In genomic region chr10:80700252-80700651, GRCh38 we compare ENCODE assay signal across 21 cellular contexts.
"Had no signal": no experiment of that assay in that cellular context is flagged by ENCODE, and none has a peak within 500 bp of the region (broad histone marks: within the 10 kb centered on the region; RNA-seq: fewer than 3 reads in every experiment).

No MANE protein-coding gene starts in this region.

- H3K27ac Mint-ChIP-seq: activated CD4-positive, alpha-beta memory T cell treated with anti-CD3 and anti-CD28 coated beads, Interleukin-2, amount 10 ng/mL, durations not matched to agents 7 days and 5 days; activated CD4-positive, alpha-beta T cell treated with anti-CD3 and anti-CD28 coated beads, Interleukin-2, amount 10 ng/mL, durations not matched to agents 7 days and 5 days; activated naive CD4-positive, alpha-beta T cell treated with anti-CD3 and anti-CD28 coated beads, Interleukin-2, amount 10 ng/mL, durations not matched to agents 7 days and 5 days; activated naive CD8-positive, alpha-beta T cell treated with anti-CD3 and anti-CD28 coated beads, Interleukin-2, amount 10 ng/mL, durations not matched to agents 7 days and 5 days; activated T-cell treated with anti-CD3 and anti-CD28 coated beads, Interleukin-2, amount 50 U/mL, for 24 hours; stimulated activated naive CD8-positive, alpha-beta T cell treated with anti-CD3 and anti-CD28 coated beads, Interleukin-15, Interleukin-2, amounts not matched to agents 100 ng/mL and 50 ng/mL, for 24 hours; type B pancreatic cell; WTC11 had no signal

- H3K9me3 Mint-ChIP-seq: activated CD4-positive, alpha-beta memory T cell treated with anti-CD3 and anti-CD28 coated beads, Interleukin-2, amount 10 ng/mL, durations not matched to agents 7 days and 5 days; activated CD4-positive, alpha-beta T cell treated with anti-CD3 and anti-CD28 coated beads, Interleukin-2, amount 10 ng/mL, durations not matched to agents 7 days and 5 days; activated naive CD4-positive, alpha-beta T cell treated with anti-CD3 and anti-CD28 coated beads, Interleukin-2, amount 10 ng/mL, durations not matched to agents 7 days and 5 days; activated naive CD8-positive, alpha-beta T cell treated with anti-CD3 and anti-CD28 coated beads, Interleukin-2, amount 10 ng/mL, durations not matched to agents 7 days and 5 days; activated T-cell treated with anti-CD3 and anti-CD28 coated beads, Interleukin-2, amount 50 U/mL, for 24 hours; nephron; stimulated activated naive CD8-positive, alpha-beta T cell treated with anti-CD3 and anti-CD28 coated beads, Interleukin-15, Interleukin-2, amounts not matched to agents 100 ng/mL and 50 ng/mL, for 24 hours; type B pancreatic cell; WTC11 had no signal

- DNase-seq: cerebellar nuclear complex had no signal

- H3K4me3 ChIP-seq: ascending aorta, cardiac muscle cell, colonic mucosa, left lung, lower lobe of right lung, mucosa of descending colon, pancreas, prostate gland, skin epidermis, uterus had no signal

- H3K27me3 ChIP-seq: ascending aorta, cardiac muscle cell, colonic mucosa, left lung, pancreas, uterus had no signal

- H3K4me3 Mint-ChIP-seq: activated CD4-positive, alpha-beta memory T cell treated with anti-CD3 and anti-CD28 coated beads, Interleukin-2, amount 10 ng/mL, durations not matched to agents 7 days and 5 days; activated CD4-positive, alpha-beta T cell treated with anti-CD3 and anti-CD28 coated beads, Interleukin-2, amount 10 ng/mL, durations not matched to agents 7 days and 5 days; activated naive CD4-positive, alpha-beta T cell treated with anti-CD3 and anti-CD28 coated beads, Interleukin-2, amount 10 ng/mL, durations not matched to agents 7 days and 5 days; activated naive CD8-positive, alpha-beta T cell treated with anti-CD3 and anti-CD28 coated beads, Interleukin-2, amount 10 ng/mL, durations not matched to agents 7 days and 5 days; activated T-cell treated with anti-CD3 and anti-CD28 coated beads, Interleukin-2, amount 50 U/mL, for 24 hours; brain; nephron; stimulated activated naive CD8-positive, alpha-beta T cell treated with anti-CD3 and anti-CD28 coated beads, Interleukin-15, Interleukin-2, amounts not matched to agents 100 ng/mL and 50 ng/mL, for 24 hours; type B pancreatic cell; WTC11 had no signal

- H3K4me1 ChIP-seq: colonic mucosa, left lung, lower lobe of right lung, pancreas, prostate gland, uterus had no signal

- H3K27ac ChIP-seq: ascending aorta, cardiac muscle cell, colonic mucosa, left lung, lower lobe of right lung, pancreas, prostate gland, skin epidermis, uterus had no signal

- H3K36me3 Mint-ChIP-seq: activated naive CD4-positive, alpha-beta T cell treated with anti-CD3 and anti-CD28 coated beads, Interleukin-2, amount 10 ng/mL, durations not matched to agents 7 days and 5 days; activated naive CD8-positive, alpha-beta T cell treated with anti-CD3 and anti-CD28 coated beads, Interleukin-2, amount 10 ng/mL, durations not matched to agents 7 days and 5 days; brain; type B pancreatic cell; WTC11 had no signal

- H3K27me3 Mint-ChIP-seq: activated CD4-positive, alpha-beta memory T cell treated with anti-CD3 and anti-CD28 coated beads, Interleukin-2, amount 10 ng/mL, durations not matched to agents 7 days and 5 days; activated CD4-positive, alpha-beta T cell treated with anti-CD3 and anti-CD28 coated beads, Interleukin-2, amount 10 ng/mL, durations not matched to agents 7 days and 5 days; stimulated activated naive CD8-positive, alpha-beta T cell treated with anti-CD3 and anti-CD28 coated beads, Interleukin-15, Interleukin-2, amounts not matched to agents 100 ng/mL and 50 ng/mL, for 24 hours; type B pancreatic cell had no signal

- H3K36me3 ChIP-seq: ascending aorta, cardiac muscle cell, colonic mucosa, left lung, lower lobe of right lung, pancreas, prostate gland, uterus had no signal

- H3K4me1 Mint-ChIP-seq: activated CD4-positive, alpha-beta memory T cell treated with anti-CD3 and anti-CD28 coated beads, Interleukin-2, amount 10 ng/mL, durations not matched to agents 7 days and 5 days; activated CD4-positive, alpha-beta T cell treated with anti-CD3 and anti-CD28 coated beads, Interleukin-2, amount 10 ng/mL, durations not matched to agents 7 days and 5 days; activated naive CD4-positive, alpha-beta T cell treated with anti-CD3 and anti-CD28 coated beads, Interleukin-2, amount 10 ng/mL, durations not matched to agents 7 days and 5 days; activated naive CD8-positive, alpha-beta T cell treated with anti-CD3 and anti-CD28 coated beads, Interleukin-2, amount 10 ng/mL, durations not matched to agents 7 days and 5 days had no signal
